ENCODE assay signal across 15 cellular contexts in the genomic region with DNA sequence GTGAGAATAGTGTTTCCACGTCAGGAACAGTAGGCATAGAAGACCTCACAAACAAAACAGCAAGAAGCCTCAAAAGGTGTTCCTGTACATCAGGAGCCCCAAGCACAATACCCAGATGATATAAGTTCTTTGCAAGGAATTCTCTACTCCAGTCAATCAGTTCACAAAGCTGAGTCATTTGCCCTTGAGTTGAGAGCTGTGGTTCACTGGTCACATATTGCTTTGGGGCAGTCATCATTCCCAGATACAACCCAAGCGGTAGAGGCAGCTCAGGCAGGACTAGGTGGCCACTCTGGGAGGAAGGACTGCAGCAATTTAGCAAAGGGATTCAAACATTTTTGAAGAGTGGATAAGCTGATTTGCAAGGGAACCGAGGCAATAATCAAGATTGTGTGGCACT.
DNase-seq lines count a peak whose midpoint lies in the region; ATAC-seq, FAIRE-seq and TF ChIP-seq lines count a peak whose summit lies in the region.
"Had no signal": no experiment of that assay in that cellular context is flagged by ENCODE, and none has a peak within 500 bp of the region (broad histone marks: within the 10 kb centered on the region; RNA-seq: fewer than 3 reads in every experiment).

No MANE protein-coding gene starts in this region.

- H3K4me3 ChIP-seq in bronchial epithelial cell (ENCODE audit: low read depth, low read length) (no peak overlapping the region), kidney epithelial cell (ENCODE audit: low read depth, low read length) (no peak overlapping the region)

- H3K36me3 ChIP-seq in bronchial epithelial cell (ENCODE audit: control insufficient read depth, insufficient read depth, low read length) = no peaks in the 10 kb centered on the region
- H3K36me3 ChIP-seq in kidney epithelial cell (ENCODE audit: control insufficient read depth, insufficient read depth, low read length) = no peaks in the 10 kb centered on the region

- ATAC-seq in HG02973 (IDR thresholded peaks at IDR 0.05; ENCODE audit: unreplicated experiment) = no peak

- TF ChIP-seq CTCF in bronchial epithelial cell (IDR thresholded peaks at IDR 0.05; ENCODE audit: insufficient read depth, low read length, severe bottlenecking) (no peak), kidney epithelial cell (IDR thresholded peaks at IDR 0.05; ENCODE audit: insufficient read depth, low read length, poor library complexity, severe bottlenecking) (no peak)

- FAIRE-seq in bronchial epithelial cell (lab: Jason Lieb, UNC) = no peak

- peak; percentile 5 for DNase-seq in LHCN-M2 (ENCODE audit: low read depth)
- DNase-seq in bronchial epithelial cell (ENCODE audit: low read depth) = peak; percentile 17
- DNase-seq in kidney epithelial cell (ENCODE audit: low read depth) = peak; percentile 7
- no peak for DNase-seq in COLO829 (ENCODE audit: low spot score)
- no peak for DNase-seq in activated CD4-positive, alpha-beta T cell treated with anti-CD3 and anti-CD28 coated beads, Interleukin-2, amount 50 U/mL, for 4 hours
- DNase-seq in cerebellum (ENCODE audit: low spot score) = no peak
- DNase-seq: Caco-2, DMS53, GOT3, KG1, MM.1S, NCI-H1092 treated with DMSO at 0.1 percent for 48 hours, NCI-H2081 treated with DMSO at 0.1 percent for 48 hours, NCI-H524 had no signal

- no peaks in the 10 kb centered on the region for H3K27me3 ChIP-seq in bronchial epithelial cell (ENCODE audit: control insufficient read depth, insufficient read depth, low read length)
- H3K27me3 ChIP-seq in kidney epithelial cell (ENCODE audit: control insufficient read depth, insufficient read depth, low read length) = no peaks in the 10 kb centered on the region

Comparison
In these comparisons a context has a peak if more than half of its experiments do, and no peak if none do; other contexts are left out.
1. DNase-seq: peak in LHCN-M2 (single experiment), bronchial epithelial cell (single experiment) and kidney epithelial cell (single experiment); none in COLO829 (single experiment), activated CD4-positive, alpha-beta T cell treated with anti-CD3 and anti-CD28 coated beads, Interleukin-2, amount 50 U/mL, for 4 hours (0 of 2) and cerebellum (single experiment).